Comparison of ENCODE assay signal across 10 cellular contexts in the genomic region with DNA sequence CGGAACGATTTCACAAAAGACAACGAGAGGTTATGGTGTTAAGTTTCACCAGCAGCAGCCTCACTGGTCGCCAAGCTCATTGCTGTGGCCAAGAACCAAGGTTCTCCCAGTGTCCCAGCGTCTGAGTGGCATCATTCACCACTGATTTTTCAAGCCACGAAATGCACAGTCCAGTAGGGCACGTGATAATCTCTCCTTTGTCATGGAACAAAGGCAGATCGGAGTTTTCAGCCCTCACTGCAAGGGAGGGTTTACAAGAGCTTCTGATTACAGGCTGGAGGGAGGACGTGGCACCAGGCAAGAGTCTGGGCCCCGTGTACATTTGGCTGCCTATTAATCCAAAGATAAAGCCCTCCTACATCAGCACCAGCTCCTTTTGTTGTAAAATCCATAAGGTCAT. TPM values are rescaled to one million over a fixed set of nuclear protein-coding genes. Genes with fewer than 3 reads are reported as not detected.
DNase-seq lines count a peak whose midpoint lies in the region; ATAC-seq and TF ChIP-seq lines count a peak whose summit lies in the region.
"Had no signal": no experiment of that assay in that cellular context is flagged by ENCODE, and none has a peak within 500 bp of the region (broad histone marks: within the 10 kb centered on the region; RNA-seq: fewer than 3 reads in every experiment).

No MANE protein-coding gene starts in this region.

- H3K27me3 Mint-ChIP-seq in MCF 10A (ENCODE audit: insufficient read depth, unreplicated experiment) = no peaks in the 10 kb centered on the region

- intact Hi-C loops in breast epithelium (cut with DNase I; ENCODE audit: low total_unique reads) (no loop called here), MCF 10A (cut with micrococcal nuclease) (loop anchor here (10.0 kb wide), 1 partner anchor 168 kb away; no protein-coding TSS in a partner anchor), PC-9 (cut with micrococcal nuclease; ENCODE audit: unreplicated experiment) (loop anchor here (5.0 kb wide), 1 partner anchor 100 kb away; no protein-coding TSS in a partner anchor), thyroid gland (cut with DNase I) (no loop called here), lower lobe of right lung (cut with DNase I) (no loop called here)

- H3K4me3 Mint-ChIP-seq in MCF 10A (ENCODE audit: unreplicated experiment) = no peak overlapping the region

- H3K9me3 Mint-ChIP-seq in MCF 10A (ENCODE audit: unreplicated experiment) = no peaks in the 10 kb centered on the region
- H3K9me3 Mint-ChIP-seq: CD4-positive, alpha-beta memory T cell; natural killer cell had no signal

- H3K27ac Mint-ChIP-seq in MCF 10A (ENCODE audit: low read depth, unreplicated experiment) = no peak overlapping the region
- H3K27ac Mint-ChIP-seq: CD4-positive, alpha-beta memory T cell; natural killer cell had no signal

- POLR2A ChIA-PET in MCF 10A (lab: Yijun Ruan, JAX) (no interaction called here), PC-9 (lab: Charles Lee; ENCODE audit: unreplicated experiment) (interaction anchor here (0.7 kb wide), 1 partner anchor 100 kb away, joined by 5 read pairs; no protein-coding TSS in a partner anchor)

- no peak overlapping the region for H2AFZ ChIP-seq in PC-9

- CTCF ChIA-PET in MCF 10A (lab: Yijun Ruan, JAX) = interaction anchor here (0.7 to 0.9 kb wide), 2 partner anchors 22 to 370 kb away, joined by 3 to 4 read pairs; no protein-coding TSS in a partner anchor
- CTCF ChIA-PET in PC-9 (lab: Charles Lee) = no interaction called here

- H3K4me2 ChIP-seq in PC-9 = peak overlapping the region; percentile 83; the same call in 1 of the 2 replicates

- ATAC-seq in GM18520 (IDR thresholded peaks at IDR 0.05; ENCODE audit: unreplicated experiment) (no peak), GM18873 (IDR thresholded peaks at IDR 0.05; ENCODE audit: low FRiP score, unreplicated experiment) (no peak), lower lobe of right lung (no peak)
- ATAC-seq: natural killer cell had no signal

- H3K27me3 ChIP-seq in breast epithelium (no peaks in the 10 kb centered on the region), PC-9 (ENCODE audit: insufficient read depth, low read depth) (no peaks in the 10 kb centered on the region), thyroid gland (no peaks in the 10 kb centered on the region), lower lobe of right lung (ENCODE audit: low read depth) (peaks cover 50% of the 10 kb centered on the region)

- TF ChIP-seq POLR2A in breast epithelium (IDR thresholded peaks at IDR 0.05) (no peak), thyroid gland (IDR thresholded peaks at IDR 0.05) (peak in 1 of 2 donors; percentile 84)

- H3K4me3 ChIP-seq in breast epithelium = peak overlapping the region in 2 of 3 donors; percentile 71 to 80
- H3K4me3 ChIP-seq in PC-9 = peak overlapping the region; percentile 63; the same call in 1 of the 2 replicates
- peak overlapping the region; percentile 59 to 98 (median 73) for H3K4me3 ChIP-seq in thyroid gland (replicated peaks in 1 of 3)
- H3K4me3 ChIP-seq in lower lobe of right lung = no peak overlapping the region

- TF ChIP-seq CTCF in breast epithelium (IDR thresholded peaks at IDR 0.05) (no peak), MCF 10A (IDR thresholded peaks at IDR 0.05; ENCODE audit: unreplicated experiment) (no peak), PC-9 (conservative IDR thresholded peaks at IDR 0.05) (no peak), thyroid gland (IDR thresholded peaks at IDR 0.05) (no peak), lower lobe of right lung (IDR thresholded peaks at IDR 0.05) (no peak)

- H4K20me1 ChIP-seq in PC-9 (ENCODE audit: insufficient read depth) = no peaks in the 10 kb centered on the region

- H3K4me1 Mint-ChIP-seq in MCF 10A (ENCODE audit: insufficient read depth, unreplicated experiment) = no peaks in the 10 kb centered on the region
- H3K4me1 Mint-ChIP-seq: natural killer cell had no signal

- H3K36me3 Mint-ChIP-seq in MCF 10A (ENCODE audit: insufficient read depth, unreplicated experiment) = no peaks in the 10 kb centered on the region
- H3K36me3 Mint-ChIP-seq: CD4-positive, alpha-beta memory T cell; natural killer cell had no signal

- WGBS in thyroid gland, 2 donors = 6 to 9% methylated on average over 10 of the region's 10 CpGs

- DNase-seq in breast epithelium (ENCODE audit: low spot score in 2 of 2) (no peak), MCF 10A (ENCODE audit: unreplicated experiment) (no peak), PC-9 (no peak), islet precursor cell (peak; percentile 59), thyroid gland (peak; percentile 71 to 77), lower lobe of right lung (no peak)
- DNase-seq: CD4-positive, alpha-beta memory T cell; natural killer cell had no signal

- H3F3A ChIP-seq in PC-9 (ENCODE audit: insufficient read depth, low read depth) = peaks cover 7% of the 10 kb centered on the region; the same call in 1 of the 2 replicates

- no TSS peak for BruUV-seq in MCF 10A (replicated peaks; lab: Mats Ljungman, UMichigan)
- BruUV-seq in PC-9 (replicated peaks; lab: Mats Ljungman, UMichigan) = no TSS peak

- H3K9me3 ChIP-seq in breast epithelium (no peaks in the 10 kb centered on the region), PC-9 (ENCODE audit: insufficient read depth, low read depth) (no peaks in the 10 kb centered on the region), thyroid gland (no peaks in the 10 kb centered on the region), lower lobe of right lung (no peaks in the 10 kb centered on the region)

- no peaks in the 10 kb centered on the region for H3K4me1 ChIP-seq in breast epithelium
- H3K4me1 ChIP-seq in PC-9 (replicated peaks; ENCODE audit: insufficient read depth) = peaks cover 14% of the 10 kb centered on the region
- peaks cover 13 to 14% of the 10 kb centered on the region in 2 donors for H3K4me1 ChIP-seq in thyroid gland
- peaks cover 22% of the 10 kb centered on the region for H3K4me1 ChIP-seq in lower lobe of right lung

- H3K79me2 ChIP-seq in PC-9 (ENCODE audit: low read depth) = peaks cover 20% of the 10 kb centered on the region; the same call in 1 of the 2 replicates

- H3K27ac ChIP-seq in breast epithelium (peak overlapping the region; percentile 53), PC-9 (no peak overlapping the region), thyroid gland (peak overlapping the region; percentile 93 to 100 (median 100)), lower lobe of right lung (no peak overlapping the region)

- no peaks in the 10 kb centered on the region; the same call in 1 of the 2 replicates for H3K9me2 ChIP-seq in PC-9 (ENCODE audit: insufficient read depth)

- H3K36me3 ChIP-seq in breast epithelium = no peaks in the 10 kb centered on the region
- no peaks in the 10 kb centered on the region; the same call in 1 of the 2 replicates for H3K36me3 ChIP-seq in PC-9 (ENCODE audit: low read depth)
- peaks cover 0 to 9% of the 10 kb centered on the region in 2 donors for H3K36me3 ChIP-seq in thyroid gland
- H3K36me3 ChIP-seq in lower lobe of right lung = no peaks in the 10 kb centered on the region

RNA-seq across cellular contexts. Expression of gene CD24, which starts 2.0 kb away (rescaled TPM):
- total RNA-seq in breast epithelium (100 to 1,000 TPM in 2 of 3 donors, 10 to 100 TPM in 1; 16.8 to 470 (median 201) TPM), MCF 10A (2022) (7.2 and 10.4 TPM in 2 replicates), PC-9 (2021) (93.4 and 145 TPM in 2 replicates), thyroid gland (1,000 to 10,000 TPM; 1,557 to 2,748 (median 2,297) TPM), lower lobe of right lung (33.1 TPM)
- total RNA-seq: CD4-positive, alpha-beta memory T cell had no signal

RNA-seq across cellular contexts. Expression of gene MTRES1, which starts 55.5 kb away (rescaled TPM):
- 10 to 100 TPM; 10.8 to 13.5 (median 13.3) TPM for total RNA-seq in breast epithelium
- 22.0 and 22.4 TPM in 2 replicates for total RNA-seq in MCF 10A (2022)
- 12.5 and 14.6 TPM in 2 replicates for total RNA-seq in PC-9 (2021)
- total RNA-seq in thyroid gland = 10 to 100 TPM; 12.8 to 31.3 (median 21.1) TPM
- total RNA-seq in lower lobe of right lung = 14.9 TPM

Comparison
In these comparisons a context has a peak if more than half of its experiments do, and no peak if none do; other contexts are left out.
1. intact Hi-C loops: an anchor here in MCF 10A (10.0 kb wide) and PC-9 (5.0 kb wide); none called in breast epithelium, thyroid gland and lower lobe of right lung.
2. DNase-seq: peak in islet precursor cell (single experiment) and thyroid gland (2 of 2); none in breast epithelium (0 of 2), MCF 10A (single experiment), PC-9 (0 of 2) and lower lobe of right lung (single experiment).
3. H3K27ac ChIP-seq: peak in breast epithelium (2 of 2) and thyroid gland (3 of 3); none in PC-9 (single experiment) and lower lobe of right lung (single experiment).